In the genomic region with DNA sequence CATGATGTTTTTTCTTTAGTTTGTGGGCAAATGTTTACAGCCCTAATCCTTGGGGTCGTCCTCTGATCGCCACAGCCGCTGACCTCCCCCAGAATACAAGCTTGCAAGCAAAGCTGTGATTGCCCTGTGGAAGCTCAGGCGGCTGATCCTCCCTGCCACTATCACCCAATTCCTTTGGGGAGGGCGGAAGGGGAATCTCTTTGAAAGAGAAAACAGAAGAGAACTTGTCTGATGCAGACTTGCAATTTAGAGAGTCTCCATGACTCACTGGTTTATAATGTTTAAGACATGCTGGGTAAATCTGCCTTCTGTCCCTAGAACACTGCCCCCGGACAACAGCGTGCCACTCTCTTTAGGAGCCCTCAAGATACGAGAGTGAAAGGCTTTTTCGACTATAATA, we compare ENCODE assay signal across 16 cellular contexts.
A peak's percentile ranks its signal among the peaks of the same experiment; 100 is the strongest.
DNase-seq lines count a peak whose midpoint lies in the region; ATAC-seq, FAIRE-seq and TF ChIP-seq lines count a peak whose summit lies in the region.
"Had no signal": no experiment of that assay in that cellular context is flagged by ENCODE, and none has a peak within 500 bp of the region (broad histone marks: within the 10 kb centered on the region; RNA-seq: fewer than 3 reads in every experiment).

No MANE protein-coding gene starts in this region.

- peaks cover 93% of the 10 kb centered on the region for H3K4me1 ChIP-seq in A549
- H3K4me1 ChIP-seq in HUES48 (ENCODE audit: control insufficient read depth, insufficient read depth, low read length) = peaks cover 6% of the 10 kb centered on the region; the same call in 1 of the 2 replicates
- peaks cover 25% of the 10 kb centered on the region for H3K4me1 ChIP-seq in keratinocyte (ENCODE audit: control insufficient read depth, extremely low read depth, insufficient read depth, low read length)

- no peak for TF ChIP-seq EP300 in A549 (IDR thresholded peaks at IDR 0.05)

- ATAC-seq in A549 = peak; percentile 71 to 72; a peak in 5 of 6 replicates
- ATAC-seq in activated CD8-positive, alpha-beta T cell treated with anti-CD3 and anti-CD28 coated beads for 36 hours = no peak
- ATAC-seq: left lobe of liver had no signal

- dilution Hi-C loops in keratinocyte (cut with MboI; ENCODE audit: extremely low pct_ligation_motif_present, low sequenced_read_pairs) = no loop called here

- no peaks in the 10 kb centered on the region for H3K79me2 ChIP-seq in keratinocyte (ENCODE audit: control insufficient read depth, insufficient read depth, low read length)

- H3K9ac ChIP-seq in HUES48 (ENCODE audit: low read depth, low read length) = no peak overlapping the region
- no peak overlapping the region for H3K9ac ChIP-seq in keratinocyte (ENCODE audit: control insufficient read depth, extremely low read depth, insufficient read depth, low read length)

- CTCF ChIA-PET in A549 (lab: Yijun Ruan, JAX) = interaction anchor here (1.0 to 1.2 kb wide), 3 partner anchors 16 to 66 kb away, joined by 3 read pairs; no protein-coding TSS in a partner anchor
- CTCF ChIA-PET in activated CD8-positive, alpha-beta T cell treated with anti-CD3 and anti-CD28 coated beads for 36 hours (lab: Charles Lee) = interaction anchor here (2.0 kb wide), 1 partner anchor 65 kb away, joined by 7 read pairs; no protein-coding TSS in a partner anchor

- no peaks in the 10 kb centered on the region for H3K9me3 ChIP-seq in A549
- H3K9me3 ChIP-seq in HUES48 (ENCODE audit: control insufficient read depth, insufficient read depth, low read length) = no peaks in the 10 kb centered on the region
- no peaks in the 10 kb centered on the region for H3K9me3 ChIP-seq in keratinocyte (ENCODE audit: control insufficient read depth, low read depth, low read length)
- H3K9me3 ChIP-seq: vagina had no signal

- TF ChIP-seq POLR2A in A549 (IDR thresholded peaks at IDR 0.05; ENCODE audit: low read length) = no peak

- in situ Hi-C loops in brain microvascular endothelial cell (cut with HindIII; ENCODE audit: low pct_ligation_motif_present, low sequenced_read_pairs) = no loop called here

- H3K36me3 ChIP-seq in HUES48 (ENCODE audit: control insufficient read depth, insufficient read depth, low read length) (no peaks in the 10 kb centered on the region), brain microvascular endothelial cell (replicated peaks) (peaks cover 53% of the 10 kb centered on the region), keratinocyte (ENCODE audit: control insufficient read depth in 2 of 2, extremely low read depth in 1 of 2, insufficient read depth in 2 of 2, low read length in 2 of 2) (peaks cover 2 to 34% of the 10 kb centered on the region in 2 experiments)
- H3K36me3 ChIP-seq: vagina had no signal

- peaks cover 1% of the 10 kb centered on the region for H3K9me3 Mint-ChIP-seq in activated CD8-positive, alpha-beta T cell treated with anti-CD3 and anti-CD28 coated beads for 36 hours
- H3K9me3 Mint-ChIP-seq: dendritic cell treated with granulocyte-macrophage colony-stimulating factor and Interleukin-4, amounts not matched to agents 40 ng/mL and 50 ng/mL, for 4 days had no signal

- H2AFZ ChIP-seq in keratinocyte (ENCODE audit: control insufficient read depth, low read length) = no peak overlapping the region
- H2AFZ ChIP-seq: PC-9 had no signal

- H3K27ac ChIP-seq in A549 = peak overlapping the region; percentile 86 to 87
- peak overlapping the region; percentile 42 for H3K27ac ChIP-seq in HUES48 (ENCODE audit: low read depth, low read length)
- H3K27ac ChIP-seq in brain microvascular endothelial cell = peak overlapping the region; percentile 70
- H3K27ac ChIP-seq in keratinocyte (ENCODE audit: control insufficient read depth, insufficient read depth, low read length) = no peak overlapping the region
- H3K27ac ChIP-seq: PC-9, vagina had no signal

- H3K27me3 Mint-ChIP-seq in activated CD8-positive, alpha-beta T cell treated with anti-CD3 and anti-CD28 coated beads for 36 hours = peaks cover 6% of the 10 kb centered on the region

- FAIRE-seq in A549 (lab: Jason Lieb, UNC) (peak; percentile 73), keratinocyte (lab: Jason Lieb, UNC) (peak; percentile 69)

- TF ChIP-seq RAD21 in A549 (conservative IDR thresholded peaks at IDR 0.05 in 1 of 2, IDR thresholded peaks at IDR 0.05 in 1 of 2) = peak in 1 of 2 experiments; percentile 18; a peak in 1 of 5 replicates

- no peak overlapping the region for H3K4me3 Mint-ChIP-seq in activated CD8-positive, alpha-beta T cell treated with anti-CD3 and anti-CD28 coated beads for 36 hours
- H3K4me3 Mint-ChIP-seq: dendritic cell treated with granulocyte-macrophage colony-stimulating factor and Interleukin-4, amounts not matched to agents 40 ng/mL and 50 ng/mL, for 4 days had no signal

- POLR2A ChIA-PET in A549 (lab: Yijun Ruan, JAX) = interaction anchor here (1.0 to 1.1 kb wide), 2 partner anchors 14 to 78 kb away, joined by 3 to 4 read pairs; no protein-coding TSS in a partner anchor
- POLR2A ChIA-PET in activated CD8-positive, alpha-beta T cell treated with anti-CD3 and anti-CD28 coated beads for 36 hours (lab: Charles Lee) = no interaction called here

- H3K4me2 ChIP-seq in A549 = peak overlapping the region; percentile 76
- no peak overlapping the region for H3K4me2 ChIP-seq in keratinocyte (ENCODE audit: control insufficient read depth, extremely low read depth, insufficient read depth, low read depth, low read length)
- H3K4me2 ChIP-seq: PC-9 had no signal

- H3K36me3 Mint-ChIP-seq in activated CD8-positive, alpha-beta T cell treated with anti-CD3 and anti-CD28 coated beads for 36 hours (ENCODE audit: low read depth) = no peaks in the 10 kb centered on the region

- no peak overlapping the region for H3K27ac Mint-ChIP-seq in activated CD8-positive, alpha-beta T cell treated with anti-CD3 and anti-CD28 coated beads for 36 hours
- H3K27ac Mint-ChIP-seq: dendritic cell treated with granulocyte-macrophage colony-stimulating factor and Interleukin-4, amounts not matched to agents 40 ng/mL and 50 ng/mL, for 4 days had no signal

- DNase-seq in A549 (ENCODE audit: low read depth in 1 of 2, low spot score in 1 of 2) (peak in 1 of 2 experiments; percentile 58), brain microvascular endothelial cell (peak; percentile 60), keratinocyte (ENCODE audit: low read depth, low spot score) (no peak), NCI-H82 treated with DMSO at 0.1 percent for 48 hours (lab: John Stamatoyannopoulos, UW; ENCODE audit: unreplicated experiment) (no peak), NCI-H2107 treated with DMSO at 0.1 percent for 48 hours (lab: John Stamatoyannopoulos, UW; ENCODE audit: unreplicated experiment) (no peak)
- DNase-seq in activated CD4-positive, alpha-beta T cell treated with anti-CD3 and anti-CD28 coated beads, Interleukin-2, amount 50 U/mL, for 4 hours = no peak
- no peak for DNase-seq in activated CD8-positive, alpha-beta T cell treated with anti-CD3 and anti-CD28 coated beads for 36 hours
- DNase-seq: activated naive CD4-positive, alpha-beta T cell treated with anti-CD3 and anti-CD28 coated beads, Interleukin-2, amount 50 U/mL, for 16 hours; occipital lobe; PC-9; stimulated activated CD8-positive, alpha-beta memory T cell treated with anti-CD3 and anti-CD28 coated beads, Interleukin-4, amount 100 ng/mL, for 48 hours; T1000 had no signal

- H3K9me1 ChIP-seq in keratinocyte (ENCODE audit: control insufficient read depth, extremely low read depth, insufficient read depth, low read length) = no peaks in the 10 kb centered on the region

- no peaks in the 10 kb centered on the region for H4K20me1 ChIP-seq in keratinocyte (ENCODE audit: control insufficient read depth, extremely low read depth, insufficient read depth, low read length)

- TF ChIP-seq CTCF in A549 (IDR thresholded peaks at IDR 0.05) = no peak
- TF ChIP-seq CTCF in brain microvascular endothelial cell (IDR thresholded peaks at IDR 0.05; ENCODE audit: low read depth, low read length, missing control alignments) = no peak
- no peak for TF ChIP-seq CTCF in keratinocyte (optimal IDR thresholded peaks at IDR 0.05 in 1 of 3, IDR thresholded peaks at IDR 0.05 in 1 of 3, conservative IDR thresholded peaks at IDR 0.05 in 1 of 3; ENCODE audit: extremely low read depth in 1 of 3, insufficient read depth in 2 of 3, low read length in 3 of 3)
- TF ChIP-seq CTCF in activated CD8-positive, alpha-beta T cell treated with anti-CD3 and anti-CD28 coated beads for 36 hours (IDR thresholded peaks at IDR 0.05) = no peak

- H3K4me3 ChIP-seq in A549 (peak overlapping the region; percentile 7; the same call in 1 of the 3 replicates), HUES48 (ENCODE audit: low read depth, low read length) (no peak overlapping the region), brain microvascular endothelial cell (ENCODE audit: low read depth, low read length) (no peak overlapping the region), keratinocyte (ENCODE audit: control insufficient read depth in 2 of 3, extremely low read depth in 1 of 3, insufficient read depth in 2 of 3, low read depth in 1 of 3, low read length in 3 of 3) (no peak overlapping the region)
- H3K4me3 ChIP-seq: PC-9, vagina had no signal

- H3K4me1 Mint-ChIP-seq in activated CD8-positive, alpha-beta T cell treated with anti-CD3 and anti-CD28 coated beads for 36 hours (ENCODE audit: low read depth) = peaks cover 8% of the 10 kb centered on the region

- WGBS in A549 (ENCODE audit: missing lambda C conversion rate) = 10% methylated on average over 9 of the region's 9 CpGs

- intact Hi-C loops in activated CD8-positive, alpha-beta T cell treated with anti-CD3 and anti-CD28 coated beads for 36 hours (cut with micrococcal nuclease) = no loop called here

- H3K27me3 ChIP-seq in HUES48 (ENCODE audit: control insufficient read depth, insufficient read depth, low read length) = no peaks in the 10 kb centered on the region
- H3K27me3 ChIP-seq in brain microvascular endothelial cell (replicated peaks) = no peaks in the 10 kb centered on the region
- no peaks in the 10 kb centered on the region for H3K27me3 ChIP-seq in keratinocyte (ENCODE audit: control insufficient read depth, extremely low read depth, insufficient read depth, low read length)
- H3K27me3 ChIP-seq: vagina had no signal

TF ChIP-seq in A549, 52 proteins besides CTCF, POLR2A, EP300 and RAD21 (continues in another document):
- TF ChIP-seq, protein P1, sequence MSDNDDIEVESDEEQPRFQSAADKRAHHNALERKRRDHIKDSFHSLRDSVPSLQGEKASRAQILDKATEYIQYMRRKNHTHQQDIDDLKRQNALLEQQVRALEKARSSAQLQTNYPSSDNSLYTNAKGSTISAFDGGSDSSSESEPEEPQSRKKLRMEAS (IDR thresholded peaks at IDR 0.05) = peak; percentile 37; the same call in 1 of the 2 replicates
- TF ChIP-seq, protein P2, sequence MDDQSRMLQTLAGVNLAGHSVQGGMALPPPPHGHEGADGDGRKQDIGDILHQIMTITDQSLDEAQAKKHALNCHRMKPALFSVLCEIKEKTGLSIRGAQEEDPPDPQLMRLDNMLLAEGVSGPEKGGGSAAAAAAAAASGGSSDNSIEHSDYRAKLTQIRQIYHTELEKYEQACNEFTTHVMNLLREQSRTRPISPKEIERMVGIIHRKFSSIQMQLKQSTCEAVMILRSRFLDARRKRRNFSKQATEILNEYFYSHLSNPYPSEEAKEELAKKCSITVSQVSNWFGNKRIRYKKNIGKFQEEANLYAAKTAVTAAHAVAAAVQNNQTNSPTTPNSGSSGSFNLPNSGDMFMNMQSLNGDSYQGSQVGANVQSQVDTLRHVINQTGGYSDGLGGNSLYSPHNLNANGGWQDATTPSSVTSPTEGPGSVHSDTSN (IDR thresholded peaks at IDR 0.05) = no peak
- TF ChIP-seq FOSL2 (IDR thresholded peaks at IDR 0.05) = no peak
- TF ChIP-seq FOSL2 (CRISPR knock-in tag; IDR thresholded peaks at IDR 0.05) = peak; percentile 64
